In the genomic region with DNA sequence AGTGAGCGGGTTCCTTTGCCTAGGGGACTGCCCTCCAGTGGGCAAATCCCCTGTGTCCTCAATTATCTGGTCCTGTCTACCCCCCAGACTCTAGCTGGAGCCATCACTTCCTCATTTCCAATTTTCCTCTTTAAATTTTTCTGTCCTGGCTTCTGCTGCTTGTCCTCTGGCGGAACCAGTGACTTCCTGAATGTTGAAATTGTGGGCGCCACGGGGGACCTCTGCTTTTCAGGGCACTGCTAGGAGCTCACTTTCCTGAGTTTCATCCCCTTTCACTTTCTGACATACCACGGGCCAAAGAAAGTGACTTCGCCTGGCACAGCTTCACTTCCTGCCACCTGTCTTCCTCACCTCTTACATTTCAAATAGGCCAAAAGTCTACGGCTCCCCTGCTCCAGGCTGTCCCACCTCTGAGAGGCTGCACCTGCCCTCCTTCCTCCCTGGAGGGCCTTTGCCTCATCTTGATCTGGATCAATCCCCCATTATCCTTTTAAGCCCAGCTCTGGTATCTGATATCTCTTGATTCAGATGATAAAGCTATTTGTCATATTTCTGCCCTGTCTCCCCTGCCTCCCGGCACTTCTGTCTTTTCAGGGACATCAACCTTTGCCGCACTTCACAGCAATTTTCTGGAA, we compare ENCODE assay signal across 1 cellular context.
TF ChIP-seq lines count a peak whose summit lies in the region.

No MANE protein-coding gene starts in this region.

TF ChIP-seq in HepG2, 621 proteins besides CTCF, POLR2A, EP300 and RAD21:
- TF ChIP-seq NR2C2 (CRISPR knock-in tag; IDR thresholded peaks at IDR 0.05; ENCODE audit: borderline replicate concordance) (no peak), MXD4 (CRISPR knock-in tag; IDR thresholded peaks at IDR 0.05) (no peak), ETV5 (CRISPR knock-in tag; IDR thresholded peaks at IDR 0.05; ENCODE audit: borderline replicate concordance) (no peak), ZNF207 (IDR thresholded peaks at IDR 0.05; ENCODE audit: borderline replicate concordance) (no peak), SIX1 (CRISPR knock-in tag; IDR thresholded peaks at IDR 0.05; ENCODE audit: borderline replicate concordance) (no peak), SP2 (CRISPR knock-in tag; IDR thresholded peaks at IDR 0.05) (no peak)
- TF ChIP-seq, protein P1, sequence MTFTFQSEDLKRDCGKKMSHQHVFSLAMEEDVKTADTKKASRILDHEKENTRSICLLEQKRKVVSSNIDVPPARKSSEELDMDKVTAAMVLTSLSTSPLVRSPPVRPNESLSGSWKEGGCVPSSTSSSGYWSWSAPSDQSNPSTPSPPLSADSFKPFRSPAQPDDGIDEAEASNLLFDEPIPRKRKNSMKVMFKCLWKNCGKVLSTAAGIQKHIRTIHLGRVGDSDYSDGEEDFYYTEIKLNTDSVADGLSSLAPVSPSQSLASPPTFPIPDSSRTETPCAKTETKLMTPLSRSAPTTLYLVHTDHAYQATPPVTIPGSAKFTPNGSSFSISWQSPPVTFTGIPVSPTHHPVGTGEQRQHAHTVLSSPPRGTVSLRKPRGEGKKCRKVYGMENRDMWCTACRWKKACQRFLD (CRISPR knock-in tag; IDR thresholded peaks at IDR 0.05; ENCODE audit: borderline replicate concordance) = no peak
